17 cellular contexts compared by ENCODE assay signal in the genomic region with DNA sequence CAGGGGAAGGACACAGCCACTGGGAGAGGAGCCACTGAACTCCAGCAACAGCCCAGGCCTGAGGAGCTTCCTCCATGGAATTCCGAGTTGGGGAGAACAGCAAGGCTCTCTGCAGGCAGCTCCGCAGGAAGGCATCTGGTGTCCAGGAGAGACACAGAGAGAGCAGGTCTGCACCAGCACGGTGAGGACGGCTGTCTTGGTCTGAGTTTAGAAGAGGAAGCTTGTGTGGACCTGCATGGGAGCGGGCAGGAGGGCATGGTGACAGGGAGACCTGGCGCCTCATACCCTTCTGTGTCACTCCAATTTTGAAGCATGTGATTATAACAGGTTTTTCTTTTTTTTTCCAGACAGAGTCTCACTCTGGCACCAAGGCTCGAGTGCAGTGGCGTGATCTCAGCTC.
"Had no signal": no experiment of that assay in that cellular context is flagged by ENCODE, and none has a peak within 500 bp of the region (broad histone marks: within the 10 kb centered on the region; RNA-seq: fewer than 3 reads in every experiment).

No MANE protein-coding gene starts in this region.

- H3K9me3 Mint-ChIP-seq: activated naive CD4-positive, alpha-beta T cell treated with anti-CD3 and anti-CD28 coated beads, Interleukin-2, amount 50 U/mL, for 72 hours; nephron; stimulated activated naive CD8-positive, alpha-beta T cell treated with anti-CD3 and anti-CD28 coated beads, Interleukin-15, amount 100 ng/mL, for 72 hours had no signal

- H3K27ac Mint-ChIP-seq: progenitor cell of endocrine pancreas; stimulated activated naive CD8-positive, alpha-beta T cell treated with anti-CD3 and anti-CD28 coated beads, Interleukin-15, amount 100 ng/mL, for 72 hours had no signal

- H3K4me3 Mint-ChIP-seq: nephron; stimulated activated naive CD8-positive, alpha-beta T cell treated with anti-CD3 and anti-CD28 coated beads, Interleukin-15, amount 100 ng/mL, for 72 hours had no signal

- FAIRE-seq: small intestine had no signal

- H3K4me3 ChIP-seq: body of pancreas, right atrium auricular region had no signal

- H3K27me3 Mint-ChIP-seq: progenitor cell of endocrine pancreas; stimulated activated naive CD8-positive, alpha-beta T cell treated with anti-CD3 and anti-CD28 coated beads, Interleukin-15, amount 100 ng/mL, for 72 hours had no signal

- H3K9me3 ChIP-seq: body of pancreas, right atrium auricular region had no signal

- ATAC-seq: activated naive CD4-positive, alpha-beta T cell treated with anti-CD3 and anti-CD28 coated beads, Interleukin-2, amount 50 U/mL, for 72 hours; body of pancreas; stimulated activated naive CD8-positive, alpha-beta T cell treated with anti-CD3 and anti-CD28 coated beads, Interleukin-15, amount 100 ng/mL, for 72 hours had no signal

- H3K27ac ChIP-seq: epithelial cell of prostate, right atrium auricular region had no signal

- H3K27me3 ChIP-seq: body of pancreas, right atrium auricular region had no signal

- DNase-seq: activated CD4-positive, CD25-positive, alpha-beta regulatory T cell treated with anti-CD3 and anti-CD28 coated beads, Interleukin-2, amount 50 U/mL, for 72 hours; activated T-cell treated with anti-CD3 and anti-CD28 coated beads for 4 hours; amygdala; body of pancreas; central memory CD4-positive, alpha-beta T cell; effector memory CD4-positive, alpha-beta T cell; foreskin melanocyte; head of caudate nucleus; small intestine; stimulated activated CD4-positive, alpha-beta T cell treated with anti-CD3 and anti-CD28 coated beads, Interleukin-4, amount 100 ng/mL, for 4 hours; stimulated activated naive CD8-positive, alpha-beta T cell treated with anti-CD3 and anti-CD28 coated beads, Interleukin-15, amount 100 ng/mL, for 72 hours; T-helper 9 cell had no signal
